13 cellular contexts compared by ENCODE assay signal in the genomic region with DNA sequence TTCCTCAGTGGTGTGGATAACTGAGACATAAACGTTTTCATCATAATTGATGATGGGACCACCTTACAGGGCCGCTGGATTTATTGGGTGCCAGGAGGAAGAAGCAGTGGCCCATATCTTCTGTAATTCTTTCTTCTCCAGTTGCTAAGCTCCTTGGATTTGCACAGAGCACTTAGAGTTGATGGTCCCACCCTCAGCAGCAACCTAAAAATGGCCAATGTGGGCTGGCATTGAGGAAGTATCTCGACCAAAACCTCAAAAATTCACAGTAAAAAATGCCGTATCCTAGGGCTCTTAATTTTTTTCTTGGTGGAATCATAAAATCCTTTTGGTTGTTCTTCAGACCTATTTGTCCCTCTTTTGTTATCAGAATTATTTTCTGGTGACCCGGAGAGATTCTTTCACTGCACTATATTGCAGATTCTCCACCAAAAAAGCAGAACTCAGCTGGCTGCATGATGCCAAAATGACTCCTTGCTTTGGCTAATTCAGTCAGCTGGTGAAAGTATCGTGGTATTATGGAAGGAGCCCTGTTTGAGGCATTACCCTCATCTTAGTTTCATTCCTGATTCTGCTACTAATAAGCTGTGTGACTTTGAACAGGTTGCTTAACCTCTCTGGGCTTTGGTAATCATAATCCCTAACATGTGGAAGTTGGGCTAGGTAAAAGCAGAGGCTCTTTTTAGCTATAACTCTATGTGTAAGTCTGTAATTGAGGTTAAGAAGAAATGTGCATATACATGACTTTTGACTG. TPM values are rescaled to one million over a fixed set of nuclear protein-coding genes. Genes with fewer than 3 reads are reported as not detected.
DNase-seq lines count a peak whose midpoint lies in the region; ATAC-seq and TF ChIP-seq lines count a peak whose summit lies in the region.
"Had no signal": no experiment of that assay in that cellular context is flagged by ENCODE, and none has a peak within 500 bp of the region (broad histone marks: within the 10 kb centered on the region; RNA-seq: fewer than 3 reads in every experiment).

No MANE protein-coding gene starts in this region.

- peaks cover 8% of the 10 kb centered on the region for H3K36me3 Mint-ChIP-seq in nephron progenitor cell (ENCODE audit: low read depth)
- H3K36me3 Mint-ChIP-seq in T-cell: no peaks in the 10 kb centered on the region
- H3K36me3 Mint-ChIP-seq in natural killer cell treated with Interleukin-12 subunit alpha and Interleukin-12 subunit beta and Interleukin-15 and Interleukin-18, amount 100 ng/mL, for 72 hours: no peaks in the 10 kb centered on the region

- no peaks in the 10 kb centered on the region for H3K9me3 Mint-ChIP-seq in nephron progenitor cell
- no peaks in the 10 kb centered on the region for H3K9me3 Mint-ChIP-seq in T-cell
- no peaks in the 10 kb centered on the region for H3K9me3 Mint-ChIP-seq in natural killer cell treated with Interleukin-12 subunit alpha and Interleukin-12 subunit beta and Interleukin-15 and Interleukin-18, amount 100 ng/mL, for 72 hours
- H3K9me3 Mint-ChIP-seq: CD4-positive, alpha-beta T cell; stimulated activated naive CD8-positive, alpha-beta T cell treated with anti-CD3 and anti-CD28 coated beads, Interleukin-15, Interleukin-2, amounts not matched to agents 100 ng/mL and 50 ng/mL, for 24 hours had no signal

- POLR2A ChIA-PET in AG04449 (lab: Yijun Ruan, JAX): interaction anchor here (0.7 to 3.7 kb wide), 5 partner anchors 10 to 52 kb away, joined by 3 to 55 read pairs (median 7); no protein-coding TSS in a partner anchor
- POLR2A ChIA-PET in T-cell (lab: Charles Lee): no interaction called here

- CTCF ChIA-PET in AG04449 (lab: Yijun Ruan, JAX): interaction anchor here (0.8 to 11.7 kb wide), 13 partner anchors 10 to 100 kb away, joined by 3 to 155 read pairs (median 7); a partner anchor contains a TSS
- CTCF ChIA-PET in T-cell (lab: Charles Lee): no interaction called here

- H3K27ac Mint-ChIP-seq in nephron progenitor cell: no peak overlapping the region
- H3K27ac Mint-ChIP-seq in T-cell: no peak overlapping the region
- no peak overlapping the region for H3K27ac Mint-ChIP-seq in natural killer cell treated with Interleukin-12 subunit alpha and Interleukin-12 subunit beta and Interleukin-15 and Interleukin-18, amount 100 ng/mL, for 72 hours
- H3K27ac Mint-ChIP-seq: CD4-positive, alpha-beta T cell; stimulated activated naive CD8-positive, alpha-beta T cell treated with anti-CD3 and anti-CD28 coated beads, Interleukin-15, Interleukin-2, amounts not matched to agents 100 ng/mL and 50 ng/mL, for 24 hours had no signal

- H3K4me3 ChIP-seq in AG04449 (ENCODE audit: low read depth, low read length): peak overlapping the region; percentile 24
- no peak overlapping the region for H3K4me3 ChIP-seq in coronary artery

- no peak for DNase-seq in AG04449 (ENCODE audit: low read depth, low spot score)
- DNase-seq in LHCN-M2 (ENCODE audit: low read depth): peak; percentile 37
- no peak for DNase-seq in coronary artery (ENCODE audit: low spot score)
- no peak for DNase-seq in nephron progenitor cell
- no peak for DNase-seq in NCI-H748 (lab: John Stamatoyannopoulos, UW; ENCODE audit: unreplicated experiment)
- no peak for DNase-seq in T-cell
- no peak for DNase-seq in natural killer cell treated with Interleukin-12 subunit alpha and Interleukin-12 subunit beta and Interleukin-15 and Interleukin-18, amount 100 ng/mL, for 72 hours (ENCODE audit: low spot score)
- no peak for DNase-seq in GM13977 (ENCODE audit: low spot score)
- DNase-seq: anterior cingulate cortex; CD4-positive, alpha-beta T cell; NCI-H446 had no signal

- TF ChIP-seq CTCF in AG04449 (IDR thresholded peaks at IDR 0.05; ENCODE audit: insufficient read depth, low read length, missing control alignments) (no peak), coronary artery (IDR thresholded peaks at IDR 0.05) (no peak), nephron progenitor cell (IDR thresholded peaks at IDR 0.05) (no peak), GM13977 (IDR thresholded peaks at IDR 0.05; ENCODE audit: extremely low read depth, insufficient read depth, missing control alignments) (no peak)

- H3K27me3 Mint-ChIP-seq in nephron progenitor cell (ENCODE audit: low read depth, poor library complexity) (no peaks in the 10 kb centered on the region), T-cell (peaks cover 22 to 23% of the 10 kb centered on the region in 2 donors)
- peaks cover 29 to 35% of the 10 kb centered on the region in 2 donors for H3K27me3 Mint-ChIP-seq in natural killer cell treated with Interleukin-12 subunit alpha and Interleukin-12 subunit beta and Interleukin-15 and Interleukin-18, amount 100 ng/mL, for 72 hours

- peak overlapping the region; percentile 82 to 93 for H3K27ac ChIP-seq in coronary artery

- peaks cover 98% of the 10 kb centered on the region for H3K4me1 Mint-ChIP-seq in nephron progenitor cell
- no peaks in the 10 kb centered on the region for H3K4me1 Mint-ChIP-seq in T-cell
- no peaks in the 10 kb centered on the region for H3K4me1 Mint-ChIP-seq in natural killer cell treated with Interleukin-12 subunit alpha and Interleukin-12 subunit beta and Interleukin-15 and Interleukin-18, amount 100 ng/mL, for 72 hours (ENCODE audit: low read depth in 2 of 2)

- H3K4me3 Mint-ChIP-seq in nephron progenitor cell (peak overlapping the region; percentile 49), T-cell (no peak overlapping the region)
- no peak overlapping the region for H3K4me3 Mint-ChIP-seq in natural killer cell treated with Interleukin-12 subunit alpha and Interleukin-12 subunit beta and Interleukin-15 and Interleukin-18, amount 100 ng/mL, for 72 hours
- H3K4me3 Mint-ChIP-seq: CD4-positive, alpha-beta T cell; stimulated activated naive CD8-positive, alpha-beta T cell treated with anti-CD3 and anti-CD28 coated beads, Interleukin-15, Interleukin-2, amounts not matched to agents 100 ng/mL and 50 ng/mL, for 24 hours had no signal

- ATAC-seq in T-cell (replicated peaks in 1 of 4): no peak
- no peak for ATAC-seq in natural killer cell treated with Interleukin-12 subunit alpha and Interleukin-12 subunit beta and Interleukin-15 and Interleukin-18, amount 100 ng/mL, for 72 hours

- in situ Hi-C loops in GM13977 (cut with MboI; ENCODE audit: low pct_unique_long_range_greater_than_20kb, low sequenced_read_pairs, unreplicated experiment): no loop called here

RNA-seq across cellular contexts. Expression of a gene that starts 27.6 kb away (rescaled TPM):
- total RNA-seq in LHCN-M2 (2014; rRNA removed) (78.8 and 79.9 TPM in 2 replicates), T-cell (under 1 TPM in 3 of 5 donors, not detected in 2; 0.16 to 0.20 (median 0.19) TPM)
- polyA plus RNA-seq in LHCN-M2 (2012): 53.2 TPM
- total RNA-seq in natural killer cell treated with Interleukin-12 subunit alpha and Interleukin-12 subunit beta and Interleukin-15 and Interleukin-18, amount 100 ng/mL, for 72 hours: not detected
- total RNA-seq: CD4-positive, alpha-beta T cell; T-helper 1 cell treated with Interleukin-12 subunit alpha and Interleukin-12 subunit beta and Interleukin-4 antibody, amounts not matched to agents 30 ng/mL and 1 ng/mL, for 36 hours had no signal

Comparison
In these comparisons a context has a peak if more than half of its experiments do, and no peak if none do; other contexts are left out.
1. RNA of a gene that starts 27.6 kb away (total RNA-seq): 78.8 to 79.9 TPM in LHCN-M2; 0.16 to 0.20 TPM in T-cell and not detected in natural killer cell treated with Interleukin-12 subunit alpha and Interleukin-12 subunit beta and Interleukin-15 and Interleukin-18, amount 100 ng/mL, for 72 hours; every median in the first group is over 10 times any median in the second.